17 cellular contexts compared by ENCODE assay signal in genomic region chr12:88624911-88625310, GRCh38. TPM values are rescaled to one million over a fixed set of nuclear protein-coding genes. Genes with fewer than 3 reads are reported as not detected.
A peak's percentile ranks its signal among the peaks of the same experiment; 100 is the strongest.
DNase-seq lines count a peak whose midpoint lies in the region; ATAC-seq, FAIRE-seq and TF ChIP-seq lines count a peak whose summit lies in the region.
"Had no signal": no experiment of that assay in that cellular context is flagged by ENCODE, and none has a peak within 500 bp of the region (broad histone marks: within the 10 kb centered on the region; RNA-seq: fewer than 3 reads in every experiment).

No MANE protein-coding gene starts in this region.

- H3K4me3 ChIP-seq in AG09309 (ENCODE audit: control insufficient read depth, low read depth, low read length), result no peak overlapping the region
- H3K4me3 ChIP-seq in HUES48 (ENCODE audit: low read depth, low read length), result no peak overlapping the region
- no peak overlapping the region for H3K4me3 ChIP-seq in bronchial epithelial cell (ENCODE audit: low read depth, low read length)
- H3K4me3 ChIP-seq in left lung, result no peak overlapping the region
- no peak overlapping the region for H3K4me3 ChIP-seq in thyroid gland (replicated peaks in 1 of 3)
- H3K4me3 ChIP-seq: ascending aorta, SJSA1 had no signal

- 83 to 87% methylated on average over 3 of the region's 3 CpGs for WGBS in thyroid gland, 2 donors

- H3K36me3 ChIP-seq in HUES48 (ENCODE audit: control insufficient read depth, insufficient read depth, low read length), result no peaks in the 10 kb centered on the region
- no peaks in the 10 kb centered on the region for H3K36me3 ChIP-seq in bronchial epithelial cell (ENCODE audit: control insufficient read depth, insufficient read depth, low read length)
- no peaks in the 10 kb centered on the region for H3K36me3 ChIP-seq in left lung
- H3K36me3 ChIP-seq in thyroid gland, result no peaks in the 10 kb centered on the region
- H3K36me3 ChIP-seq: ascending aorta, SJSA1 had no signal

- H3K27me3 ChIP-seq in HUES48 (ENCODE audit: control insufficient read depth, insufficient read depth, low read length) (no peaks in the 10 kb centered on the region), bronchial epithelial cell (ENCODE audit: control insufficient read depth, insufficient read depth, low read length) (no peaks in the 10 kb centered on the region), left lung (no peaks in the 10 kb centered on the region), thyroid gland (no peaks in the 10 kb centered on the region)
- H3K27me3 ChIP-seq: ascending aorta, SJSA1 had no signal

- peaks cover 7% of the 10 kb centered on the region for H3K9me3 Mint-ChIP-seq in nephron progenitor cell

- H3K27ac Mint-ChIP-seq in nephron progenitor cell, result no peak overlapping the region

- H3K27me3 Mint-ChIP-seq in nephron progenitor cell (ENCODE audit: low read depth, poor library complexity), result peaks cover 3% of the 10 kb centered on the region

- peak; percentile 47 for DNase-seq in AG09309 (ENCODE audit: low read depth)
- DNase-seq in bronchial epithelial cell (ENCODE audit: low read depth), result peak; percentile 70
- DNase-seq in left lung, result no peak
- DNase-seq in nephron progenitor cell, result no peak
- DNase-seq in thyroid gland, result no peak
- DNase-seq in stimulated activated naive CD4-positive, alpha-beta T cell treated with Interleukin-2 at 50 U/mL for 16 hours (lab: John Stamatoyannopoulos, UW), result no peak
- no peak for DNase-seq in HT-29 (ENCODE audit: low spot score)
- DNase-seq: activated CD4-positive, alpha-beta T cell treated with anti-CD3 and anti-CD28 coated beads for 1 hour; hypothalamus; kidney glomerular epithelial cell; NCI-H1930; NCI-H510A treated with DMSO at 0.1 percent for 48 hours; substantia nigra; T-helper 9 cell had no signal

- TF ChIP-seq POLR2A in thyroid gland (IDR thresholded peaks at IDR 0.05), result no peak

- no peaks in the 10 kb centered on the region for H3K4me1 Mint-ChIP-seq in nephron progenitor cell

- ATAC-seq in left lung, result peak; percentile 18

- FAIRE-seq in bronchial epithelial cell (lab: Jason Lieb, UNC), result no peak

- H3K4me1 ChIP-seq in HUES48 (ENCODE audit: control insufficient read depth, insufficient read depth, low read length) (peaks cover 21% of the 10 kb centered on the region), left lung (no peaks in the 10 kb centered on the region), thyroid gland (no peaks in the 10 kb centered on the region)
- H3K4me1 ChIP-seq: ascending aorta, SJSA1 had no signal

- H3K9ac ChIP-seq in HUES48 (ENCODE audit: low read depth, low read length), result no peak overlapping the region

- no peaks in the 10 kb centered on the region for H3K36me3 Mint-ChIP-seq in nephron progenitor cell (ENCODE audit: low read depth)

- TF ChIP-seq CTCF in AG09309 (IDR thresholded peaks at IDR 0.05; ENCODE audit: control insufficient read depth, insufficient read depth, low read depth, low read length, missing control alignments), result no peak
- no peak for TF ChIP-seq CTCF in bronchial epithelial cell (IDR thresholded peaks at IDR 0.05; ENCODE audit: insufficient read depth, low read length, severe bottlenecking)
- no peak for TF ChIP-seq CTCF in left lung (IDR thresholded peaks at IDR 0.05)
- TF ChIP-seq CTCF in nephron progenitor cell (IDR thresholded peaks at IDR 0.05), result no peak
- no peak for TF ChIP-seq CTCF in thyroid gland (IDR thresholded peaks at IDR 0.05)

- intact Hi-C loops in left lung (cut with DNase I), result no loop called here
- intact Hi-C loops in thyroid gland (cut with DNase I), result no loop called here

- peak overlapping the region; percentile 12 for H3K27ac ChIP-seq in HUES48 (ENCODE audit: low read depth, low read length)
- H3K27ac ChIP-seq in left lung, result no peak overlapping the region
- H3K27ac ChIP-seq in thyroid gland, result no peak overlapping the region
- H3K27ac ChIP-seq: ascending aorta, SJSA1 had no signal

- H3K9me3 ChIP-seq in HUES48 (ENCODE audit: control insufficient read depth, insufficient read depth, low read length), result no peaks in the 10 kb centered on the region
- H3K9me3 ChIP-seq in left lung, result no peaks in the 10 kb centered on the region
- no peaks in the 10 kb centered on the region for H3K9me3 ChIP-seq in thyroid gland
- H3K9me3 ChIP-seq: ascending aorta, SJSA1 had no signal

- no peak overlapping the region for H3K4me3 Mint-ChIP-seq in nephron progenitor cell

RNA-seq across cellular contexts. Expression of gene KITLG, which starts 44.6 kb away (rescaled TPM):
- total RNA-seq in bronchial epithelial cell (18.2 and 22.4 TPM in 2 replicates), left lung (10 to 100 TPM; 52.6 to 69.1 TPM), thyroid gland (10 to 100 TPM in 1 of 4 donors, 1 to 10 TPM in 3; 6.8 to 10.3 (median 8.4) TPM)
- total RNA-seq in HT-29 (2014; rRNA removed; shearing (Covaris generic)), result 37.8 and 42.1 TPM in 2 replicates

Comparison
In these comparisons a context has a peak if more than half of its experiments do, and no peak if none do; other contexts are left out.
1. DNase-seq: peak in AG09309 (single experiment) and bronchial epithelial cell (single experiment); none in left lung (0 of 2), nephron progenitor cell (single experiment), thyroid gland (0 of 2), stimulated activated naive CD4-positive, alpha-beta T cell treated with Interleukin-2 at 50 U/mL for 16 hours (single experiment) and HT-29 (single experiment).